Comparison of ENCODE assay signal across 8 cellular contexts in the genomic region with DNA sequence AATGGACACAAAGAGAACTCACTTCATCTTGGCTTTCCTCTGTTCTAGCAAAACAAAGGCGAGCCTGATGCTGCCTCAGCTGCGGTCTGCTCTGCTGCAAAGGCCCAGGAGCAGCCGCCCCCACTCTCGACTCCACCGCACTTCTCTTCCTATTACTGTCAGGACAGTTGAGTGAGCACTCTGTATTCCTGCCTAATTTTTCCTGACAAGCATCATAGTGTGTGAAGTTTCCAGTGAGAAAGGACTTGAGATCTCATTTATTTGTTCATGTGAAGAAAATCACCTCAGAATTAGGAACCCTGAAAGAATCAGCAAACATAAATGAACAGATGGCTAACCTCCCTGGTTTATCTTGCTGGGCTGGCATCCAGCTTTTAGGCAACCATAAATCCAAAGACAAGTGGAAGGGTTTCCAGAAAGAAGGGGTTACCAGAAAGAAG.
DNase-seq lines count a peak whose midpoint lies in the region; ATAC-seq lines count a peak whose summit lies in the region.

No MANE protein-coding gene starts in this region.

- ATAC-seq in HG02642 (IDR thresholded peaks at IDR 0.05; ENCODE audit: poor library complexity, unreplicated experiment) (peak; percentile 24), HG03139 (IDR thresholded peaks at IDR 0.05; ENCODE audit: unreplicated experiment) (no peak)

- peak; percentile 90 for DNase-seq in DMS 273 (lab: John Stamatoyannopoulos, UW; ENCODE audit: unreplicated experiment)
- peak; percentile 84 for DNase-seq in NCI-H2171 treated with DMSO at 0.1 percent for 48 hours (lab: John Stamatoyannopoulos, UW)
- DNase-seq in iPS-NIHi11 (ENCODE audit: low spot score) = peak; percentile 33
- DNase-seq in stimulated activated CD8-positive, alpha-beta memory T cell treated with anti-CD3 and anti-CD28 coated beads, Interleukin-4, amount 100 ng/mL, for 48 hours = peak; percentile 46
- DNase-seq in effector CD4-positive, alpha-beta T cell = no peak

- H3K27ac ChIP-seq in angular gyrus (ENCODE audit: low read depth, low read length) = peak overlapping the region; percentile 93
